8 cellular contexts compared by ENCODE assay signal in the genomic region with DNA sequence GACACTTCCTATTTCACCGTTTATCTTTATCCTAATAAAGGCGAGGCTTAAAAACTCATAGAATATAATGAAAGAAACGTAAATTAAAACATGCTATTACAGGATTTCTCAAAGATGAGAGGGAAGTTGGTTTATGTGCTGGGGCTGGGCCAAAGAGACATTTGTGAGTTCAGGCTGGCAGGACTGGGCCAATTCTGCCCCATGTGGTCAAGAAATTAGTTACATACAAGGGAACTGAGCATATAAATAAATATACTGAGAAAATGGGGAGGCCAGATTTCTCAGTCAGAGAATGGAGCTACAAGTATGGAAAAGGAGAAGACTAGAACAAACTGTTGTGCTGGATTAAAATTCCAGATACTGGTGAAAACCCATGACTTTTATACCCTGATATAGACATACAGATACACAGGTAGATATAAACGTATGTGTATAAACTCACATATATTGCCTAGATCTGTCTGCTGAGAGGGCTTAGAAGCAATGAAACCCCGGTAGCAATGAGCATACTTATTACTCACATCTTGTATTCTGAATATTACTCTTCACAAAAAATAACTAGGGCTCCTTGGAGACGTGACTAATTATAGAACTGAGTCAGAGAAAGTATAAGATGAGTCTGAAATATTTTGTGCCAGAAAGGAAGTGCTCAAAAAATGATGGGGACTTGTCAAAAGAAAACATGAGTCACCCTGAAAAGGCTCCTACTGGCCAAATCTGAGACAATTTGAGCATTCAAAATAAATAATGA.
DNase-seq lines count a peak whose midpoint lies in the region; ATAC-seq and TF ChIP-seq lines count a peak whose summit lies in the region.

No MANE protein-coding gene starts in this region.

- no peaks in the 10 kb centered on the region for H3K9me3 ChIP-seq in GM23248 (ENCODE audit: low read depth)
- H3K9me3 ChIP-seq in psoas muscle = peaks cover 5% of the 10 kb centered on the region

- no peaks in the 10 kb centered on the region for H4K20me1 ChIP-seq in GM23248 (ENCODE audit: insufficient read depth)

- POLR2A ChIA-PET in activated CD4-positive, alpha-beta T cell treated with anti-CD3 and anti-CD28 coated beads, Interleukin-2, amount 10 ng/mL, durations not matched to agents 7 days and 5 days (lab: Charles Lee) = no interaction called here

- H3K4me1 ChIP-seq in GM23248 (ENCODE audit: insufficient read depth) = peaks cover 20% of the 10 kb centered on the region
- H3K4me1 ChIP-seq in psoas muscle = peaks cover 14% of the 10 kb centered on the region

- H3K9me3 Mint-ChIP-seq in activated CD4-positive, alpha-beta T cell treated with anti-CD3 and anti-CD28 coated beads, Interleukin-2, amount 10 ng/mL, durations not matched to agents 7 days and 5 days = peaks cover 28% of the 10 kb centered on the region
- H3K9me3 Mint-ChIP-seq in Calu3 (ENCODE audit: low read depth, unreplicated experiment) = peaks cover 5% of the 10 kb centered on the region

- peak overlapping the region; percentile 22; the same call in 1 of the 2 replicates for H2AFZ ChIP-seq in GM23248

- H3K4me2 ChIP-seq in GM23248 (ENCODE audit: unreplicated experiment) = peak overlapping the region; percentile 83

- intact Hi-C loops in psoas muscle (cut with DNase I) = loop anchor here in 1 of 2 donors (5.0 kb wide), 1 partner anchor 1813 kb away; no protein-coding TSS in a partner anchor
- intact Hi-C loops in Calu3 (cut with micrococcal nuclease; ENCODE audit: unreplicated experiment) = no loop called here

- H3K27ac Mint-ChIP-seq in activated CD4-positive, alpha-beta T cell treated with anti-CD3 and anti-CD28 coated beads, Interleukin-2, amount 10 ng/mL, durations not matched to agents 7 days and 5 days = peak overlapping the region; percentile 19
- H3K27ac Mint-ChIP-seq in Calu3 (ENCODE audit: unreplicated experiment) = no peak overlapping the region

- peak overlapping the region; percentile 66 for H3K9ac ChIP-seq in GM23248

- H3K9me2 ChIP-seq in GM23248 (ENCODE audit: insufficient read depth) = no peaks in the 10 kb centered on the region

- H3K27me3 Mint-ChIP-seq in activated CD4-positive, alpha-beta T cell treated with anti-CD3 and anti-CD28 coated beads, Interleukin-2, amount 10 ng/mL, durations not matched to agents 7 days and 5 days = no peaks in the 10 kb centered on the region
- no peaks in the 10 kb centered on the region for H3K27me3 Mint-ChIP-seq in Calu3 (ENCODE audit: unreplicated experiment)

- H3K27ac ChIP-seq in GM23248 = peak overlapping the region; percentile 89
- H3K27ac ChIP-seq in psoas muscle = no peak overlapping the region

- H3K36me3 ChIP-seq in GM23248 (ENCODE audit: low read depth) (no peaks in the 10 kb centered on the region), psoas muscle (ENCODE audit: insufficient read depth in 1 of 2, low read depth in 1 of 2) (no peaks in the 10 kb centered on the region)

- WGBS in GM23248 (ENCODE audit: low coverage in 1 of 2, low lambda C conversion rate in 2 of 2, missing lambda C conversion rate in 2 of 2), 2 experiments = 24 to 27% methylated on average over 6 of the region's 6 CpGs
- 75 to 81% (median 80%) methylated on average over 6 of the region's 6 CpGs for WGBS in psoas muscle, 3 donors

- CTCF ChIA-PET in activated CD4-positive, alpha-beta T cell treated with anti-CD3 and anti-CD28 coated beads, Interleukin-2, amount 10 ng/mL, durations not matched to agents 7 days and 5 days (lab: Charles Lee) = no interaction called here
- CTCF ChIA-PET in Calu3 (lab: Charles Lee) = no interaction called here

- peak; percentile 74 to 91 (median 84) for ATAC-seq in psoas muscle

- H3K36me3 Mint-ChIP-seq in activated CD4-positive, alpha-beta T cell treated with anti-CD3 and anti-CD28 coated beads, Interleukin-2, amount 10 ng/mL, durations not matched to agents 7 days and 5 days (ENCODE audit: low read depth) = peaks cover 26% of the 10 kb centered on the region
- peaks cover 5% of the 10 kb centered on the region for H3K36me3 Mint-ChIP-seq in Calu3 (ENCODE audit: insufficient read depth, unreplicated experiment)

- H3K27me3 ChIP-seq in GM23248 (replicated peaks; ENCODE audit: insufficient read depth) (no peaks in the 10 kb centered on the region), psoas muscle (ENCODE audit: insufficient read depth in 3 of 3, low read length in 2 of 3) (no peaks in the 10 kb centered on the region)

- H3K4me3 ChIP-seq in GM23248 = peak overlapping the region; percentile 33; the same call in 1 of the 2 replicates
- no peak overlapping the region for H3K4me3 ChIP-seq in astrocyte of the spinal cord (ENCODE audit: low read depth, low read length)
- no peak overlapping the region for H3K4me3 ChIP-seq in psoas muscle

- BruUV-seq in Calu3 (replicated peaks; lab: Mats Ljungman, UMichigan) = no TSS peak

- peaks cover 13% of the 10 kb centered on the region for H3K4me1 Mint-ChIP-seq in activated CD4-positive, alpha-beta T cell treated with anti-CD3 and anti-CD28 coated beads, Interleukin-2, amount 10 ng/mL, durations not matched to agents 7 days and 5 days
- H3K4me1 Mint-ChIP-seq in Calu3 (ENCODE audit: low read depth, unreplicated experiment) = no peaks in the 10 kb centered on the region

- no peaks in the 10 kb centered on the region for H3K79me2 ChIP-seq in GM23248 (ENCODE audit: insufficient read depth)

- TF ChIP-seq CTCF in astrocyte of the spinal cord (IDR thresholded peaks at IDR 0.05; ENCODE audit: low read depth, low read length) = peak; percentile 31
- TF ChIP-seq CTCF in psoas muscle (IDR thresholded peaks at IDR 0.05) = peak; percentile 15
- no peak for TF ChIP-seq CTCF in Calu3 (IDR thresholded peaks at IDR 0.05; ENCODE audit: unreplicated experiment)

- no peak overlapping the region for H3K4me3 Mint-ChIP-seq in activated CD4-positive, alpha-beta T cell treated with anti-CD3 and anti-CD28 coated beads, Interleukin-2, amount 10 ng/mL, durations not matched to agents 7 days and 5 days
- H3K4me3 Mint-ChIP-seq in Calu3 (ENCODE audit: low read depth, unreplicated experiment) = no peak overlapping the region

- DNase-seq in activated CD4-positive, alpha-beta T cell treated with anti-CD3 and anti-CD28 coated beads, Interleukin-2, amount 10 ng/mL, durations not matched to agents 7 days and 5 days = no peak
- DNase-seq in activated CD4-positive, alpha-beta T cell treated with anti-CD3 and anti-CD28 coated beads for 1 hour = no peak
- peak; percentile 92 for DNase-seq in GM23248
- peak; percentile 9 for DNase-seq in KBM-7
- DNase-seq in astrocyte of the spinal cord (ENCODE audit: low read depth, low spot score) = peak; percentile 84
- no peak for DNase-seq in psoas muscle
- DNase-seq in COR-L47 (lab: John Stamatoyannopoulos, UW) = no peak
- DNase-seq in Calu3 = no peak

- H3F3A ChIP-seq in GM23248 (ENCODE audit: insufficient read depth) = peaks cover 29% of the 10 kb centered on the region

- in situ Hi-C loops in GM23248 (cut with MboI) = no loop called here
- in situ Hi-C loops in KBM-7 (cut with MboI; ENCODE audit: low pct_unique_long_range_greater_than_20kb, low sequenced_read_pairs) = no loop called here
- in situ Hi-C loops in astrocyte of the spinal cord (cut with HindIII; ENCODE audit: low sequenced_read_pairs) = no loop called here

Comparison
In these comparisons a context has a peak if more than half of its experiments do, and no peak if none do; other contexts are left out.
1. DNase-seq: peak in GM23248 (single experiment), KBM-7 (single experiment) and astrocyte of the spinal cord (single experiment); none in activated CD4-positive, alpha-beta T cell treated with anti-CD3 and anti-CD28 coated beads, Interleukin-2, amount 10 ng/mL, durations not matched to agents 7 days and 5 days (single experiment), activated CD4-positive, alpha-beta T cell treated with anti-CD3 and anti-CD28 coated beads for 1 hour (single experiment), psoas muscle (0 of 2), COR-L47 (single experiment) and Calu3 (single experiment).